In the genomic region with DNA sequence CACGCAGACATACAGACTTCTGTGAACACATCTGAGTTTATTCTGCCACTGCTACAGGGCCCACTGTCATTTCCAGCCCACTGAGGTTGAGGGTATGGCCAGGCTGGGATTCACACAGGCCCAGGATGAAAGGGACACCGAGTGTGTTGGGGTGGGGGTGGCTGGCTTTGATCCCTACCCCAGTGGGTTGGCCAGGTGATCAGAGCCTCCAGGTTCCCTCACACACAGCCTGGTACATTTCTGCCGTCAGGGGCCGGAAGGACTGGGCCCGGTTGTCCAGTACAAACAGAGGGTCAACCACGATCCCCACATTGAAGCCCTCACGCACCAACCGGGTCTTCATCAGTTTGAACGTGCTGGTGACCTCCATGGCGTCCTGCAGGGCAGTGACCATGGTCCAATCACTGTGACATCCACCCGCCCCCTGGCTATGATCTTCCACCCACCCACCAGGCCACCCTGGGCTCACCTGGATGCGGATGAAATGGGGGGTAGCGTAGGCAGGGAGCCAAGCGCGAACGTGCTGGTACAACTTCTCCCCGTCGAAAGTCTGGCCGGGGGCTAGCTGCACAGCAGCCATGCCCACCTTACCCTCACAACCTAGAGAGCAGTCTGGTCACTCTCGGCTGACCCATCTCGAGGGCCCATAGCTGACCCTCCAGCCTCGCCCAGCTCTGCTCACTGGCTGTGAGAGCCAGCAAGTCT, we compare ENCODE assay signal across 8 cellular contexts. TPM values are rescaled to one million over a fixed set of nuclear protein-coding genes. Genes with fewer than 3 reads are reported as not detected.
DNase-seq lines count a peak whose midpoint lies in the region; ATAC-seq and TF ChIP-seq lines count a peak whose summit lies in the region.

No MANE protein-coding gene starts in this region.

- POLR2A ChIA-PET in activated CD4-positive, alpha-beta T cell treated with anti-CD3 and anti-CD28 coated beads, Interleukin-2, amount 10 ng/mL, durations not matched to agents 7 days and 5 days (lab: Charles Lee): no interaction called here

- H3K4me1 ChIP-seq in adipocyte (ENCODE audit: control insufficient read depth, insufficient read depth, low read length): peaks cover 16% of the 10 kb centered on the region
- peaks cover 0 to 26% (median 16%) of the 10 kb centered on the region in 4 donors for H3K4me1 ChIP-seq in tibial artery

- no peaks in the 10 kb centered on the region for H3K36me3 Mint-ChIP-seq in activated CD4-positive, alpha-beta T cell treated with anti-CD3 and anti-CD28 coated beads, Interleukin-2, amount 10 ng/mL, durations not matched to agents 7 days and 5 days (ENCODE audit: low read depth)

- H3K4me1 Mint-ChIP-seq in activated CD4-positive, alpha-beta T cell treated with anti-CD3 and anti-CD28 coated beads, Interleukin-2, amount 10 ng/mL, durations not matched to agents 7 days and 5 days: peaks cover 24% of the 10 kb centered on the region

- peaks cover 13% of the 10 kb centered on the region for H3K9me3 Mint-ChIP-seq in activated CD4-positive, alpha-beta T cell treated with anti-CD3 and anti-CD28 coated beads, Interleukin-2, amount 10 ng/mL, durations not matched to agents 7 days and 5 days

- intact Hi-C loops in tibial artery (cut with DNase I; ENCODE audit: low total_unique reads): no loop called here

- H3K4me3 Mint-ChIP-seq in activated CD4-positive, alpha-beta T cell treated with anti-CD3 and anti-CD28 coated beads, Interleukin-2, amount 10 ng/mL, durations not matched to agents 7 days and 5 days: peak overlapping the region; percentile 86

- no peaks in the 10 kb centered on the region for H3K27me3 Mint-ChIP-seq in activated CD4-positive, alpha-beta T cell treated with anti-CD3 and anti-CD28 coated beads, Interleukin-2, amount 10 ng/mL, durations not matched to agents 7 days and 5 days

- H3K4me3 ChIP-seq in adipocyte (ENCODE audit: low read length) (peak overlapping the region; percentile 83), kidney epithelial cell (ENCODE audit: low read depth, low read length) (peak overlapping the region; percentile 35), tibial artery (peak overlapping the region; percentile 56 to 67)

- ATAC-seq in GM19452 (IDR thresholded peaks at IDR 0.05; ENCODE audit: unreplicated experiment): no peak
- ATAC-seq in GM21786 (IDR thresholded peaks at IDR 0.05; ENCODE audit: unreplicated experiment): no peak
- ATAC-seq in GM19455 (IDR thresholded peaks at IDR 0.05; ENCODE audit: unreplicated experiment): no peak

- no peaks in the 10 kb centered on the region for H3K9me3 ChIP-seq in adipocyte (ENCODE audit: control insufficient read depth, low read length)
- H3K9me3 ChIP-seq in tibial artery: no peaks in the 10 kb centered on the region

- TF ChIP-seq CTCF in kidney epithelial cell (IDR thresholded peaks at IDR 0.05; ENCODE audit: insufficient read depth, low read length, poor library complexity, severe bottlenecking) (no peak), tibial artery (IDR thresholded peaks at IDR 0.05) (no peak)

- CTCF ChIA-PET in activated CD4-positive, alpha-beta T cell treated with anti-CD3 and anti-CD28 coated beads, Interleukin-2, amount 10 ng/mL, durations not matched to agents 7 days and 5 days (lab: Charles Lee): interaction anchor here (0.8 to 4.3 kb wide), 5 partner anchors 9 to 83 kb away, joined by 3 to 34 read pairs (median 6); a partner anchor contains a TSS

- peak overlapping the region; percentile 20 to 79 for H3K27ac ChIP-seq in tibial artery

- H3K27ac Mint-ChIP-seq in activated CD4-positive, alpha-beta T cell treated with anti-CD3 and anti-CD28 coated beads, Interleukin-2, amount 10 ng/mL, durations not matched to agents 7 days and 5 days: peak overlapping the region; percentile 91

- peak overlapping the region; percentile 77 for H3K9ac ChIP-seq in adipocyte (ENCODE audit: low read length)

- no peaks in the 10 kb centered on the region for H3K27me3 ChIP-seq in adipocyte (replicated peaks; ENCODE audit: control insufficient read depth, insufficient read depth, low read length)
- no peaks in the 10 kb centered on the region for H3K27me3 ChIP-seq in kidney epithelial cell (ENCODE audit: control insufficient read depth, insufficient read depth, low read length)
- no peaks in the 10 kb centered on the region for H3K27me3 ChIP-seq in tibial artery

- H3K36me3 ChIP-seq in adipocyte (ENCODE audit: control insufficient read depth, insufficient read depth, low read length, severe bottlenecking): no peaks in the 10 kb centered on the region
- H3K36me3 ChIP-seq in kidney epithelial cell (ENCODE audit: control insufficient read depth, insufficient read depth, low read length): no peaks in the 10 kb centered on the region
- no peaks in the 10 kb centered on the region for H3K36me3 ChIP-seq in tibial artery

- no peak for DNase-seq in activated CD4-positive, alpha-beta T cell treated with anti-CD3 and anti-CD28 coated beads, Interleukin-2, amount 10 ng/mL, durations not matched to agents 7 days and 5 days
- no peak for DNase-seq in activated CD4-positive, alpha-beta T cell treated with anti-CD3 and anti-CD28 coated beads for 48 hours
- DNase-seq in adipocyte (ENCODE audit: low read depth) (no peak), kidney epithelial cell (ENCODE audit: low read depth) (no peak), tibial artery (peak in 1 of 2 donors; percentile 73)

RNA-seq across cellular contexts. Expression of a gene that starts 13.3 kb away (rescaled TPM):
- 10 to 100 TPM in 1 of 2 experiments, 1 to 10 TPM in 1; 9.8 to 10.2 TPM for total RNA-seq in activated CD4-positive, alpha-beta T cell treated with anti-CD3 and anti-CD28 coated beads, Interleukin-2, amount 10 ng/mL, durations not matched to agents 7 days and 5 days
- total RNA-seq in kidney epithelial cell: 9.2 and 14.1 TPM in 2 replicates

RNA-seq across cellular contexts. Expression of a gene that starts 21.1 kb away (rescaled TPM):
- 10 to 100 TPM; 17.9 to 19.9 TPM for total RNA-seq in activated CD4-positive, alpha-beta T cell treated with anti-CD3 and anti-CD28 coated beads, Interleukin-2, amount 10 ng/mL, durations not matched to agents 7 days and 5 days
- total RNA-seq in kidney epithelial cell: 15.6 and 16.2 TPM in 2 replicates

RNA-seq across cellular contexts. Expression of a gene that starts 22.3 kb away (rescaled TPM):
- total RNA-seq in activated CD4-positive, alpha-beta T cell treated with anti-CD3 and anti-CD28 coated beads, Interleukin-2, amount 10 ng/mL, durations not matched to agents 7 days and 5 days: 1 to 10 TPM; 7.6 to 7.9 TPM
- total RNA-seq in kidney epithelial cell: 10.8 and 13.1 TPM in 2 replicates

RNA-seq across cellular contexts. Expression of a gene that starts 31.6 kb away (rescaled TPM):
- 10 to 100 TPM in 1 of 2 experiments, 1 to 10 TPM in 1; 9.0 to 12.7 TPM for total RNA-seq in activated CD4-positive, alpha-beta T cell treated with anti-CD3 and anti-CD28 coated beads, Interleukin-2, amount 10 ng/mL, durations not matched to agents 7 days and 5 days
- total RNA-seq in kidney epithelial cell: 7.2 and 12.3 TPM in 2 replicates

RNA-seq across cellular contexts. Expression of a gene that starts 45.4 kb away (rescaled TPM):
- 100 to 1,000 TPM; 457 to 560 TPM for total RNA-seq in activated CD4-positive, alpha-beta T cell treated with anti-CD3 and anti-CD28 coated beads, Interleukin-2, amount 10 ng/mL, durations not matched to agents 7 days and 5 days
- total RNA-seq in kidney epithelial cell: 381 and 470 TPM in 2 replicates
